In genomic region chr14:93959239-93960107, GRCh38 we compare ENCODE assay signal across 8 cellular contexts. TPM values are rescaled to one million over a fixed set of nuclear protein-coding genes. Genes with fewer than 3 reads are reported as not detected.
A peak's percentile ranks its signal among the peaks of the same experiment; 100 is the strongest.
DNase-seq lines count a peak whose midpoint lies in the region; ATAC-seq and TF ChIP-seq lines count a peak whose summit lies in the region.

No MANE protein-coding gene starts in this region.

- H3K4me3 Mint-ChIP-seq in activated CD4-positive, alpha-beta memory T cell treated with anti-CD3 and anti-CD28 coated beads for 36 hours = peak overlapping the region; percentile 78
- H3K4me3 Mint-ChIP-seq in endodermal cell (no peak overlapping the region), nephron (no peak overlapping the region)

- WGBS in endodermal cell (ENCODE audit: insufficient coverage in 1 of 2, insufficient read length in 1 of 2), 2 experiments = 69 to 83% methylated on average over 10 to 23 of the region's 23 CpGs
- 54 to 80% methylated on average over 10 to 23 of the region's 23 CpGs for WGBS in upper lobe of left lung, 2 donors

- TF ChIP-seq EP300 in upper lobe of left lung (IDR thresholded peaks at IDR 0.05) = no peak

- H3K4me1 Mint-ChIP-seq in activated CD4-positive, alpha-beta memory T cell treated with anti-CD3 and anti-CD28 coated beads for 36 hours (ENCODE audit: low read depth) = peaks cover 94% of the 10 kb centered on the region
- H3K4me1 Mint-ChIP-seq in endodermal cell (peaks cover 11% of the 10 kb centered on the region), nephron (peaks cover 67% of the 10 kb centered on the region)

- H3K36me3 ChIP-seq in HEK293 (ENCODE audit: control insufficient read depth in 2 of 2, insufficient read depth in 1 of 2, low read length in 2 of 2) (no peaks in the 10 kb centered on the region), endodermal cell (ENCODE audit: control insufficient read depth, insufficient read depth, low read length) (no peaks in the 10 kb centered on the region), upper lobe of left lung (no peaks in the 10 kb centered on the region)

- DNase-seq in GM12865 (ENCODE audit: low read depth) = peak; percentile 98
- DNase-seq in M059J (ENCODE audit: low read depth) = peak; percentile 97
- DNase-seq in activated CD4-positive, alpha-beta memory T cell treated with anti-CD3 and anti-CD28 coated beads for 36 hours = peak; percentile 98
- peak; percentile 86 for DNase-seq in endodermal cell
- peak in 1 of 2 donors; percentile 82 for DNase-seq in upper lobe of left lung
- DNase-seq in sciatic nerve (ENCODE audit: low spot score) = no peak

- TF ChIP-seq CTCF in GM12865 (IDR thresholded peaks at IDR 0.05; ENCODE audit: insufficient read depth, low read depth, low read length, missing control alignments) = no peak
- TF ChIP-seq CTCF in HEK293 (tag by site-specific recombination; IDR thresholded peaks at IDR 0.05) = no peak
- no peak for TF ChIP-seq CTCF in endodermal cell (conservative IDR thresholded peaks at IDR 0.05)
- no peak for TF ChIP-seq CTCF in nephron (IDR thresholded peaks at IDR 0.05; ENCODE audit: unreplicated experiment in 3 of 3)
- TF ChIP-seq CTCF in upper lobe of left lung (IDR thresholded peaks at IDR 0.05) = no peak

- intact Hi-C loops in activated CD4-positive, alpha-beta memory T cell treated with anti-CD3 and anti-CD28 coated beads for 36 hours (cut with micrococcal nuclease) = loop anchor here (1.0 to 10.0 kb wide), 9 partner anchors 20 to 1573 kb away; partner anchors contain the start of genes GON7, IFI27L2, OTUB2 and UBR7
- intact Hi-C loops in sciatic nerve (cut with DNase I) = no loop called here

- H3K36me3 Mint-ChIP-seq in activated CD4-positive, alpha-beta memory T cell treated with anti-CD3 and anti-CD28 coated beads for 36 hours = peaks cover 47% of the 10 kb centered on the region
- no peaks in the 10 kb centered on the region for H3K36me3 Mint-ChIP-seq in endodermal cell (ENCODE audit: low read depth)
- H3K36me3 Mint-ChIP-seq in nephron (ENCODE audit: low read depth) = no peaks in the 10 kb centered on the region

- H3K27ac ChIP-seq in HEK293 (ENCODE audit: extremely low read depth, low read depth, low read length) (no peak overlapping the region), endodermal cell (ENCODE audit: low read depth, low read length) (no peak overlapping the region), upper lobe of left lung (peak overlapping the region in 2 of 4 donors; percentile 16 to 60)

- POLR2A ChIA-PET in HEK293 (lab: Yijun Ruan, JAX) = interaction anchor here (0.6 to 1.2 kb wide), 2 partner anchors 122 to 364 kb away, joined by 3 read pairs; partner anchors contain the start of genes DDX24 and IFI27L1
- POLR2A ChIA-PET in activated CD4-positive, alpha-beta memory T cell treated with anti-CD3 and anti-CD28 coated beads for 36 hours (lab: Charles Lee) = interaction anchor here (0.6 to 15.8 kb wide), 13 partner anchors 9 to 1563 kb away, joined by 3 to 447 read pairs (median 8); partner anchors contain the start of genes ASB2, DDX24, IFI27L1 and OTUB2

- peak overlapping the region; percentile 100 for H3K27ac Mint-ChIP-seq in activated CD4-positive, alpha-beta memory T cell treated with anti-CD3 and anti-CD28 coated beads for 36 hours
- peak overlapping the region; percentile 58 for H3K27ac Mint-ChIP-seq in endodermal cell
- peak overlapping the region in 2 of 3 experiments; percentile 27 to 30 for H3K27ac Mint-ChIP-seq in nephron

- peaks cover 10% of the 10 kb centered on the region for H3K4me1 ChIP-seq in HEK293 (ENCODE audit: control insufficient read depth, insufficient read depth, low read length)
- H3K4me1 ChIP-seq in endodermal cell (ENCODE audit: control insufficient read depth, insufficient read depth, low read length) = no peaks in the 10 kb centered on the region
- H3K4me1 ChIP-seq in upper lobe of left lung = peaks cover 5 to 36% (median 35%) of the 10 kb centered on the region in 4 donors

- no peaks in the 10 kb centered on the region for H3K9me3 ChIP-seq in HEK293 (ENCODE audit: control insufficient read depth, insufficient read depth, low read depth, low read length)
- H3K9me3 ChIP-seq in endodermal cell (ENCODE audit: control insufficient read depth, low read length) = no peaks in the 10 kb centered on the region
- H3K9me3 ChIP-seq in upper lobe of left lung = no peaks in the 10 kb centered on the region

- no peak for TF ChIP-seq POLR2A in upper lobe of left lung (IDR thresholded peaks at IDR 0.05)

- no peaks in the 10 kb centered on the region for H3K27me3 Mint-ChIP-seq in activated CD4-positive, alpha-beta memory T cell treated with anti-CD3 and anti-CD28 coated beads for 36 hours
- H3K27me3 Mint-ChIP-seq in endodermal cell (ENCODE audit: insufficient read depth) (peaks cover 12% of the 10 kb centered on the region), nephron (ENCODE audit: low read depth) (peaks cover 16% of the 10 kb centered on the region)

- no peaks in the 10 kb centered on the region for H3K9me3 Mint-ChIP-seq in activated CD4-positive, alpha-beta memory T cell treated with anti-CD3 and anti-CD28 coated beads for 36 hours
- H3K9me3 Mint-ChIP-seq in endodermal cell = no peaks in the 10 kb centered on the region
- H3K9me3 Mint-ChIP-seq in nephron = no peaks in the 10 kb centered on the region

- H3K9ac ChIP-seq in endodermal cell (ENCODE audit: extremely low read depth, low read length, poor library complexity, severe bottlenecking) = no peak overlapping the region

- H3K27me3 ChIP-seq in endodermal cell (ENCODE audit: control insufficient read depth, insufficient read depth, low read length, poor library complexity, severe bottlenecking) (no peaks in the 10 kb centered on the region), upper lobe of left lung (no peaks in the 10 kb centered on the region)

- no peak overlapping the region for H3K4me3 ChIP-seq in GM12865 (ENCODE audit: low read depth, low read length)
- no peak overlapping the region for H3K4me3 ChIP-seq in HEK293 (ENCODE audit: low read depth, low read length)
- H3K4me3 ChIP-seq in endodermal cell (ENCODE audit: low read length) = no peak overlapping the region
- no peak overlapping the region for H3K4me3 ChIP-seq in upper lobe of left lung

- ATAC-seq in upper lobe of left lung (ENCODE audit: low FRiP score in 2 of 2) = peak; percentile 30 to 75
- no peak for ATAC-seq in sciatic nerve

- CTCF ChIA-PET in HEK293 (lab: Yijun Ruan, JAX) = interaction anchor here (0.6 to 1.7 kb wide), 4 partner anchors 17 to 177 kb away, joined by 3 to 8 read pairs (median 4); no protein-coding TSS in a partner anchor
- CTCF ChIA-PET in activated CD4-positive, alpha-beta memory T cell treated with anti-CD3 and anti-CD28 coated beads for 36 hours (lab: Charles Lee) = interaction anchor here (0.7 to 19.1 kb wide), 6 partner anchors 11 to 177 kb away, joined by 3 to 318 read pairs (median 40); partner anchors contain the start of gene ASB2

TF ChIP-seq in HEK293, 187 proteins besides CTCF, POLR2A, EP300 and RAD21 (continues in another document):
- TF ChIP-seq, protein P1, sequence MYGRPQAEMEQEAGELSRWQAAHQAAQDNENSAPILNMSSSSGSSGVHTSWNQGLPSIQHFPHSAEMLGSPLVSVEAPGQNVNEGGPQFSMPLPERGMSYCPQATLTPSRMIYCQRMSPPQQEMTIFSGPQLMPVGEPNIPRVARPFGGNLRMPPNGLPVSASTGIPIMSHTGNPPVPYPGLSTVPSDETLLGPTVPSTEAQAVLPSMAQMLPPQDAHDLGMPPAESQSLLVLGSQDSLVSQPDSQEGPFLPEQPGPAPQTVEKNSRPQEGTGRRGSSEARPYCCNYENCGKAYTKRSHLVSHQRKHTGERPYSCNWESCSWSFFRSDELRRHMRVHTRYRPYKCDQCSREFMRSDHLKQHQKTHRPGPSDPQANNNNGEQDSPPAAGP (tag by site-specific recombination; IDR thresholded peaks at IDR 0.05) = no peak
- TF ChIP-seq ZBTB1 (tag by site-specific recombination; IDR thresholded peaks at IDR 0.05) (no peak), ZNF558 (tag by site-specific recombination; IDR thresholded peaks at IDR 0.05) (no peak), ZBTB44 (tag by site-specific recombination; IDR thresholded peaks at IDR 0.05) (no peak), ZNF585B (tag by site-specific recombination; IDR thresholded peaks at IDR 0.05) (no peak), ZNF510 (tag by site-specific recombination; IDR thresholded peaks at IDR 0.05; ENCODE audit: insufficient replicate concordance) (no peak), ZNF600 (tag by site-specific recombination; IDR thresholded peaks at IDR 0.05) (peak; percentile 75), ZBTB20 (tag by site-specific recombination; IDR thresholded peaks at IDR 0.05) (peak; percentile 64)

RNA-seq across cellular contexts. Expression of gene ASB2, which starts 16.9 kb away (rescaled TPM):
- not detected in 2 replicates for total RNA-seq in M059J (2014; rRNA removed; shearing (Covaris generic))
- total RNA-seq in activated CD4-positive, alpha-beta memory T cell treated with anti-CD3 and anti-CD28 coated beads for 36 hours = 10 to 100 TPM; 40.6 to 44.6 TPM
- total RNA-seq in endodermal cell (under 1 TPM in 1 of 2 donors, not detected in 1; 0.11 TPM), upper lobe of left lung (1 to 10 TPM in 3 of 6 donors, under 1 TPM in 2, not detected in 1; 0.76 to 2.2 (median 1.9) TPM), sciatic nerve (1.4 TPM)
- 0.75 TPM for polyA plus RNA-seq in endodermal cell (2013, experiment 1 of 2)
- 0.58 TPM for polyA plus RNA-seq in endodermal cell (2013, experiment 2 of 2)

RNA-seq across cellular contexts. Expression of gene FAM181A, which starts 32.3 kb away (rescaled TPM):
- not detected in 2 replicates for total RNA-seq in M059J (2014; rRNA removed; shearing (Covaris generic))
- total RNA-seq in activated CD4-positive, alpha-beta memory T cell treated with anti-CD3 and anti-CD28 coated beads for 36 hours = not detected
- not detected for total RNA-seq in endodermal cell
- polyA plus RNA-seq in endodermal cell (2013, experiment 1 of 2) = 13.0 TPM
- 11.0 TPM for polyA plus RNA-seq in endodermal cell (2013, experiment 2 of 2)
- 10 to 100 TPM in 1 of 6 donors, 1 to 10 TPM in 3, not detected in 2; 1.6 to 13.4 (median 1.9) TPM for total RNA-seq in upper lobe of left lung
- not detected for total RNA-seq in sciatic nerve

RNA-seq across cellular contexts. Expression of gene CCDC197, which starts 37.6 kb away (rescaled TPM):
- total RNA-seq in M059J (2014; rRNA removed; shearing (Covaris generic)) = not detected in 2 replicates
- total RNA-seq in activated CD4-positive, alpha-beta memory T cell treated with anti-CD3 and anti-CD28 coated beads for 36 hours = under 1 TPM; 0.44 to 0.69 TPM
- total RNA-seq in endodermal cell (not detected), upper lobe of left lung (not detected), sciatic nerve (not detected)
- polyA plus RNA-seq in endodermal cell (2013, experiment 1 of 2) = not detected
- not detected for polyA plus RNA-seq in endodermal cell (2013, experiment 2 of 2)

Comparison
In these comparisons a context has a peak if more than half of its experiments do, and no peak if none do; other contexts are left out.
1. H3K27ac Mint-ChIP-seq: peak in every context shown above with its lines; median percentile 100 in activated CD4-positive, alpha-beta memory T cell treated with anti-CD3 and anti-CD28 coated beads for 36 hours; 58 in endodermal cell; 28 in nephron.
2. RNA of gene ASB2, which starts 16.9 kb away (total RNA-seq): 40.6 to 44.6 TPM in activated CD4-positive, alpha-beta memory T cell treated with anti-CD3 and anti-CD28 coated beads for 36 hours; 0.76 to 2.2 TPM in upper lobe of left lung, 1.4 TPM in sciatic nerve (single experiment), 0.11 TPM in endodermal cell and not detected in M059J; every median in the first group is over 10 times any median in the second.